8 cellular contexts compared by ENCODE assay signal in the genomic region with DNA sequence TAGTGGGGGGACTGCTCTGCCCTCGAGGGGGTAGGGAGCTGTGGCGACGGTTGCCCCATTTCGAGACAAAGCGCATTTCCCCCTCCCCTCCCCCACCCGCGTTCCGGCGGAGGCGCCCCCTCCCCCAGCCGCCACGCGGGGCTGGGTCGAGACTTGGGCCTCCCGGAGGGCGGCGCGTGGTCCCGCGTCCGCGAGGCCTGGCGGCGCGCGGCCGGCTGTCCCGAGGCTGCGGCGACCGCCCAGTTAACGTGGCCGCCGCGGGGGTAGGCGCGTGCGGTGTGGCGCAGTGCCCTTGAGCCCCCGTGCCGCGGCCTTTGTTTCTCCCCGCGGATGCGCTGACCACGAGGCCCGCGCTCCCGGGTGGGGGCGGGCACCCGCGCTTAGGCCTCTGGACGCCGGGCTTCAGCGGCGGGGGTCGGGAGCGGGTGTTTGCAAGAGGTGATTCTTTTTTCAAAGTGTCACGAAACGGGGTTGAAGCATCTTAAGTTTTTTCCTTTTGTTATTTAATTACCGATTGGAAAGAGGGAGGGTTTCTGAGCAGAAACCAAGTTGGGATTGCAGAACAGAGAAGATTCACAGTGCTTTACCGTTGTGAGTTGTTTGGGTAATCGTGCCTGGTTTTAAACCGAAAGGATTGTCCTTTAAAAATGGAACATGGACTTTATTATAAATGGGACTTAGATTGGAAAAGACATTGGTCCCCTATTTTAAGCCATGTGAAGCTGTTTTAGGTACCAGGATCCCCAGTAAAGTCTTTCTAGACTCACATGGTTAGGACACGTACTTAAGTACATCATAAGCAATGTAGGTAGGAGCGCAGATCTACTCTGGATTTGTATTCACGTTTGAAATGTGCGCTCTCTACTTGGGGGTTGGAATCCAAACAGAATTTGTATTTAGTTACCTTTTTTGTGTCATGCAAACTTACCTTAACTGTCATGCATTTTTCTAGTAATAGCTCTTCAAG. TPM values are rescaled to one million over a fixed set of nuclear protein-coding genes. Genes with fewer than 3 reads are reported as not detected.
DNase-seq lines count a peak whose midpoint lies in the region; ATAC-seq and TF ChIP-seq lines count a peak whose summit lies in the region.

No MANE protein-coding gene starts in this region.

- peak overlapping the region; percentile 89 for H3K14ac ChIP-seq in IMR-90 (replicated peaks; ENCODE audit: low read depth, low read length)

- no peaks in the 10 kb centered on the region for H3K27me3 ChIP-seq in IMR-90 (ENCODE audit: control insufficient read depth, insufficient read depth, low read length)
- no peaks in the 10 kb centered on the region for H3K27me3 ChIP-seq in WERI-Rb-1 (ENCODE audit: insufficient read depth, low read depth, severe bottlenecking)

- 0% methylated on average over 12 of the region's 68 CpGs; no CpG with 5 or more reads in 1 of the 2 experiments for WGBS in IMR-90 (ENCODE audit: extremely low coverage in 2 of 2, insufficient read length in 1 of 2), 2 experiments

- H3K79me1 ChIP-seq in IMR-90 (ENCODE audit: low read depth in 1 of 2, low read length in 2 of 2): peaks cover 3 to 4% of the 10 kb centered on the region in 2 experiments; a peak in 1 of 4 replicates

- peak overlapping the region; percentile 91 for H3K4ac ChIP-seq in IMR-90 (ENCODE audit: low read depth, low read length)

- in situ Hi-C loops in IMR-90 (cut with MboI; ENCODE audit: low sequenced_read_pairs): loop anchor here (10.0 to 25.0 kb wide), 3 partner anchors 348 to 660 kb away; a partner anchor contains a TSS

- H3K4me3 ChIP-seq in IMR-90 (ENCODE audit: insufficient read depth, low read depth, low read length): peak overlapping the region; percentile 81
- peak overlapping the region; percentile 96 for H3K4me3 ChIP-seq in WERI-Rb-1 (ENCODE audit: low read depth, low read length)

- CTCF ChIA-PET in IMR-90 (lab: Yijun Ruan, JAX): no interaction called here

- H4K8ac ChIP-seq in IMR-90 (ENCODE audit: low read depth in 2 of 2, low read length in 2 of 2): peak overlapping the region; percentile 71 to 81; a peak in 3 of 4 replicates

- H3K27ac ChIP-seq in IMR-90 (ENCODE audit: insufficient read depth, low read length) (peak overlapping the region; percentile 100), WERI-Rb-1 (peak overlapping the region; percentile 100)

- peaks cover 70% of the 10 kb centered on the region for H4K20me1 ChIP-seq in IMR-90 (ENCODE audit: insufficient read depth, low read length)

- no TSS peak for BruUV-seq in IMR-90 (replicated peaks; lab: Mats Ljungman, UMichigan)

- intact Hi-C loops in IMR-90 (cut with micrococcal nuclease) (loop anchor here (5.0 to 10.0 kb wide), 5 partner anchors 155 to 1965 kb away; no protein-coding TSS in a partner anchor), left colon (cut with DNase I, micrococcal nuclease) (loop anchor here in 1 of 2 donors (5.0 kb wide), 1 partner anchor 960 kb away; no protein-coding TSS in a partner anchor)

- no peak for TF ChIP-seq RAD21 in IMR-90 (IDR thresholded peaks at IDR 0.05; ENCODE audit: low read length)

- no peaks in the 10 kb centered on the region; the same call in 1 of the 2 replicates for H3K9me1 ChIP-seq in IMR-90 (ENCODE audit: insufficient read depth, low read length)

- H3K4me1 ChIP-seq in IMR-90 (ENCODE audit: control insufficient read depth, insufficient read depth, low read length): no peaks in the 10 kb centered on the region

- H2BK120ac ChIP-seq in IMR-90 (ENCODE audit: low read depth, low read length): peak overlapping the region; percentile 64; the same call in 1 of the 2 replicates

- peak overlapping the region; percentile 81 for H4K91ac ChIP-seq in IMR-90 (ENCODE audit: insufficient read depth, low read depth, low read length)

- H4K5ac ChIP-seq in IMR-90 (ENCODE audit: low read depth, low read length): peak overlapping the region; percentile 83

- TF ChIP-seq CTCF in IMR-90 (conservative IDR thresholded peaks at IDR 0.05; ENCODE audit: low read depth, low read length) (no peak), WERI-Rb-1 (IDR thresholded peaks at IDR 0.05; ENCODE audit: low read depth, low read length) (no peak)

- peak overlapping the region; percentile 90 for H2AK5ac ChIP-seq in IMR-90 (ENCODE audit: low read depth, low read length)

- peak overlapping the region; percentile 96 for H3K23ac ChIP-seq in IMR-90 (ENCODE audit: low read depth, low read length)

- H2BK15ac ChIP-seq in IMR-90 (ENCODE audit: low read depth, low read length): 0 out of 3 replicates have a peak overlapping the region, but pooled peaks have one; percentile 35

- peak overlapping the region; percentile 86 for H3K56ac ChIP-seq in IMR-90 (ENCODE audit: extremely low read depth, insufficient read depth, low read length)

- ATAC-seq in IMR-90 (ENCODE audit: low read depth): peak; percentile 5
- peak; percentile 14 for ATAC-seq in left colon

- H2AFZ ChIP-seq in IMR-90 (replicated peaks; ENCODE audit: low read length, poor library complexity): peak overlapping the region; percentile 93

- no peak overlapping the region for H2BK20ac ChIP-seq in IMR-90 (ENCODE audit: low read depth, low read length)

- peak overlapping the region; percentile 87 for H3K18ac ChIP-seq in IMR-90 (ENCODE audit: low read depth, low read length)

- peak overlapping the region; percentile 99 for H2AK9ac ChIP-seq in IMR-90 (replicated peaks; ENCODE audit: low read depth, low read length, poor library complexity)

- DNase-seq in NOMO-1 (lab: John Stamatoyannopoulos, UW; ENCODE audit: unreplicated experiment in 2 of 2): peak; percentile 44 to 59
- no peak for DNase-seq in NOMO-1 treated with DMSO at 0.1 percent for 48 hours (lab: John Stamatoyannopoulos, UW; ENCODE audit: unreplicated experiment)
- DNase-seq in IMR-90: no peak
- DNase-seq in WERI-Rb-1: peak; percentile 50
- DNase-seq in cerebellar cortex (ENCODE audit: low spot score): peak; percentile 68
- peak in 1 of 2 donors; percentile 78 for DNase-seq in left colon
- DNase-seq in stimulated activated CD4-positive, alpha-beta T cell treated with anti-CD3 and anti-CD28 coated beads, Interleukin-1b, Interleukin-23, amount 100 ng/mL, for 1 hour (ENCODE audit: low read depth in 2 of 2): peak; percentile 22 to 49
- DNase-seq in T1000 (lab: John Stamatoyannopoulos, UW): no peak

- peaks cover 10% of the 10 kb centered on the region for H3K36me3 ChIP-seq in IMR-90 (ENCODE audit: control insufficient read depth, insufficient read depth, low read length)
- H3K36me3 ChIP-seq in WERI-Rb-1: peaks cover 86% of the 10 kb centered on the region

- H3K9me3 ChIP-seq in IMR-90 (ENCODE audit: control insufficient read depth, insufficient read depth, low read length) (no peaks in the 10 kb centered on the region), WERI-Rb-1 (ENCODE audit: severe bottlenecking) (no peaks in the 10 kb centered on the region)

- dilution Hi-C loops in IMR-90 (cut with HindIII; ENCODE audit: low sequenced_read_pairs, unreplicated experiment): no loop called here

- H3K9ac ChIP-seq in IMR-90 (ENCODE audit: low read depth, low read length): peak overlapping the region; percentile 99

- TF ChIP-seq POLR2A in IMR-90 (IDR thresholded peaks at IDR 0.05; ENCODE audit: low read depth, low read length): peak; percentile 22; the same call in 1 of the 2 replicates

- POLR2A ChIA-PET in IMR-90 (lab: Charles Lee; ENCODE audit: unreplicated experiment): interaction anchor here (0.6 kb wide), 1 partner anchor 11 kb away, joined by 3 read pairs; no protein-coding TSS in a partner anchor

- peak overlapping the region; percentile 97 for H3K4me2 ChIP-seq in IMR-90 (ENCODE audit: low read depth, low read length)

- peak overlapping the region; percentile 96 for H2BK5ac ChIP-seq in IMR-90 (ENCODE audit: low read depth, low read length, poor library complexity, severe bottlenecking)

TF ChIP-seq in IMR-90, 13 proteins besides CTCF, POLR2A, EP300 and RAD21 (continues in another document):
- no peak for TF ChIP-seq CEBPB (IDR thresholded peaks at IDR 0.05; ENCODE audit: low read depth, low read length)
- no peak; the same call in 1 of the 2 replicates for TF ChIP-seq CHD1 (IDR thresholded peaks at IDR 0.05; ENCODE audit: low read depth, low read length)
- TF ChIP-seq RCOR1 (IDR thresholded peaks at IDR 0.05; ENCODE audit: insufficient replicate concordance, low read length): no peak
- TF ChIP-seq, protein P1, sequence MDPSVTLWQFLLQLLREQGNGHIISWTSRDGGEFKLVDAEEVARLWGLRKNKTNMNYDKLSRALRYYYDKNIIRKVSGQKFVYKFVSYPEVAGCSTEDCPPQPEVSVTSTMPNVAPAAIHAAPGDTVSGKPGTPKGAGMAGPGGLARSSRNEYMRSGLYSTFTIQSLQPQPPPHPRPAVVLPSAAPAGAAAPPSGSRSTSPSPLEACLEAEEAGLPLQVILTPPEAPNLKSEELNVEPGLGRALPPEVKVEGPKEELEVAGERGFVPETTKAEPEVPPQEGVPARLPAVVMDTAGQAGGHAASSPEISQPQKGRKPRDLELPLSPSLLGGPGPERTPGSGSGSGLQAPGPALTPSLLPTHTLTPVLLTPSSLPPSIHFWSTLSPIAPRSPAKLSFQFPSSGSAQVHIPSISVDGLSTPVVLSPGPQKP (IDR thresholded peaks at IDR 0.05; ENCODE audit: borderline replicate concordance, low read depth, low read length): no peak
- TF ChIP-seq MAZ (IDR thresholded peaks at IDR 0.05; ENCODE audit: borderline replicate concordance, low read depth, low read length): 0 out of 2 replicates have a peak, but pooled peaks have one; percentile 19
- TF ChIP-seq FOS (IDR thresholded peaks at IDR 0.05; ENCODE audit: low read depth, low read length): no peak
- peak; percentile 27; the same call in 1 of the 2 replicates for TF ChIP-seq BHLHE40 (IDR thresholded peaks at IDR 0.05; ENCODE audit: low read depth, low read length)
- TF ChIP-seq MXI1 (IDR thresholded peaks at IDR 0.05; ENCODE audit: borderline replicate concordance, low read depth, low read length): peak; percentile 91; the same call in 1 of the 2 replicates
- no peak for TF ChIP-seq NFE2L2 (IDR thresholded peaks at IDR 0.05; ENCODE audit: low read depth, low read length)

RNA-seq across cellular contexts. Expression of a gene that starts 0.8 kb away (rescaled TPM):
- total RNA-seq in IMR-90 (2012; rRNA removed): 38.2 and 85.0 TPM in 2 replicates
- polyA plus RNA-seq in IMR-90 (2012; rRNA removed): 65.6 and 76.5 TPM in 2 replicates
- polyA plus RNA-seq in IMR-90 (2012; cell fraction: cytosol; rRNA removed): 7.2 and 7.8 TPM in 2 replicates
- polyA plus RNA-seq in IMR-90 (2012; cell fraction: nucleus; rRNA removed; ENCODE audit: low replicate concordance): 41.4 and 59.8 TPM in 2 replicates
- 10 to 100 TPM; 73.3 to 81.3 TPM for total RNA-seq in left colon

RNA-seq across cellular contexts. Expression of a gene that starts 1.8 kb away (rescaled TPM):
- total RNA-seq in IMR-90 (2012; rRNA removed) (49.3 and 118 TPM in 2 replicates), left colon (100 to 1,000 TPM; 295 to 453 TPM)
- polyA plus RNA-seq in IMR-90 (2012; rRNA removed): 417 and 515 TPM in 2 replicates
- 51.3 and 57.4 TPM in 2 replicates for polyA plus RNA-seq in IMR-90 (2012; cell fraction: cytosol; rRNA removed)
- polyA plus RNA-seq in IMR-90 (2012; cell fraction: nucleus; rRNA removed; ENCODE audit: low replicate concordance): 46.0 and 266 TPM in 2 replicates

RNA-seq across cellular contexts. Expression of a gene that starts 50.3 kb away (rescaled TPM):
- total RNA-seq in IMR-90 (2012; rRNA removed) (37.8 and 43.2 TPM in 2 replicates), left colon (10 to 100 TPM in 1 of 2 donors, 1 to 10 TPM in 1; 8.8 to 13.4 TPM)
- polyA plus RNA-seq in IMR-90 (2012; rRNA removed): 22.8 and 28.0 TPM in 2 replicates
- 9.0 and 13.0 TPM in 2 replicates for polyA plus RNA-seq in IMR-90 (2012; cell fraction: cytosol; rRNA removed)
- polyA plus RNA-seq in IMR-90 (2012; cell fraction: nucleus; rRNA removed; ENCODE audit: low replicate concordance): 5.1 and 19.4 TPM in 2 replicates

Comparison
In these comparisons a context has a peak if more than half of its experiments do, and no peak if none do; other contexts are left out.
1. DNase-seq: peak in NOMO-1 (2 of 2), WERI-Rb-1 (single experiment), cerebellar cortex (single experiment) and stimulated activated CD4-positive, alpha-beta T cell treated with anti-CD3 and anti-CD28 coated beads, Interleukin-1b, Interleukin-23, amount 100 ng/mL, for 1 hour (2 of 2); none in NOMO-1 treated with DMSO at 0.1 percent for 48 hours (single experiment), IMR-90 (single experiment) and T1000 (single experiment).